Comparison of ENCODE assay signal across 3 cellular contexts in genomic region chr1:229475859-229476258, GRCh38. TPM values are rescaled to one million over a fixed set of nuclear protein-coding genes. Genes with fewer than 3 reads are reported as not detected.
"Had no signal": no experiment of that assay in that cellular context is flagged by ENCODE, and none has a peak within 500 bp of the region (broad histone marks: within the 10 kb centered on the region; RNA-seq: fewer than 3 reads in every experiment).

No MANE protein-coding gene starts in this region.

RNA-seq across cellular contexts. Expression of gene ACTA1, which starts 42.0 kb away (rescaled TPM):
- total RNA-seq: HT1080, IMR-90 had no signal
- polyA plus RNA-seq: IgD-negative memory B cell, IMR-90 had no signal
